17 cellular contexts compared by ENCODE assay signal in genomic region chr20:16624106-16624505, GRCh38.
"Had no signal": no experiment of that assay in that cellular context is flagged by ENCODE, and none has a peak within 500 bp of the region (broad histone marks: within the 10 kb centered on the region; RNA-seq: fewer than 3 reads in every experiment).

No MANE protein-coding gene starts in this region.

- H3K4me1 Mint-ChIP-seq: naive thymus-derived CD8-positive, alpha-beta T cell; stimulated activated naive B cell treated with anti-CD40 and anti-IgM and Interleukin-4, amounts not matched to agents 10 μg/mL and 1 μg/mL and 100 μg/mL, for 72 hours; stimulated activated naive CD8-positive, alpha-beta T cell treated with anti-CD3 and anti-CD28 coated beads, Interleukin-15, amount 100 ng/mL, for 72 hours had no signal

- H3K4me3 ChIP-seq: mucosa of descending colon, psoas muscle, sigmoid colon, skin epidermis, testis, tibial nerve had no signal

- H3K9me3 ChIP-seq: mucosa of descending colon, neutrophil, psoas muscle, sigmoid colon, testis, tibial nerve had no signal

- H3K4me3 Mint-ChIP-seq: dendritic cell treated with granulocyte-macrophage colony-stimulating factor and Interleukin-4, amounts not matched to agents 40 ng/mL and 50 ng/mL, for 4 days; effector memory CD8-positive, alpha-beta T cell; naive thymus-derived CD8-positive, alpha-beta T cell; stimulated activated naive B cell treated with anti-CD40 and anti-IgM and Interleukin-4, amounts not matched to agents 10 μg/mL and 1 μg/mL and 100 μg/mL, for 72 hours; stimulated activated naive CD8-positive, alpha-beta T cell treated with anti-CD3 and anti-CD28 coated beads, Interleukin-15, amount 100 ng/mL, for 72 hours had no signal

- H3K9me3 Mint-ChIP-seq: dendritic cell treated with granulocyte-macrophage colony-stimulating factor and Interleukin-4, amounts not matched to agents 40 ng/mL and 50 ng/mL, for 4 days; effector memory CD8-positive, alpha-beta T cell had no signal

- H3K4me1 ChIP-seq: foreskin keratinocyte, psoas muscle, sigmoid colon, testis, tibial nerve had no signal

- FAIRE-seq: colon had no signal

- ATAC-seq: effector memory CD8-positive, alpha-beta T cell; foreskin keratinocyte; mucosa of descending colon; naive thymus-derived CD8-positive, alpha-beta T cell; psoas muscle; stimulated activated naive B cell treated with anti-CD40 and anti-IgM and Interleukin-4, amounts not matched to agents 10 μg/mL and 1 μg/mL and 100 μg/mL, for 72 hours; stimulated activated naive CD8-positive, alpha-beta T cell treated with anti-CD3 and anti-CD28 coated beads, Interleukin-15, amount 100 ng/mL, for 72 hours had no signal

- H3K27ac Mint-ChIP-seq: dendritic cell treated with granulocyte-macrophage colony-stimulating factor and Interleukin-4, amounts not matched to agents 40 ng/mL and 50 ng/mL, for 4 days; effector memory CD8-positive, alpha-beta T cell; naive thymus-derived CD8-positive, alpha-beta T cell; stimulated activated naive B cell treated with anti-CD40 and anti-IgM and Interleukin-4, amounts not matched to agents 10 μg/mL and 1 μg/mL and 100 μg/mL, for 72 hours; stimulated activated naive CD8-positive, alpha-beta T cell treated with anti-CD3 and anti-CD28 coated beads, Interleukin-15, amount 100 ng/mL, for 72 hours had no signal

- H3K27me3 ChIP-seq: foreskin keratinocyte, neutrophil, sigmoid colon, testis, tibial nerve had no signal

- H3K27ac ChIP-seq: foreskin keratinocyte, neutrophil, psoas muscle, sigmoid colon, skin epidermis, testis, tibial nerve had no signal

- DNase-seq: effector memory CD8-positive, alpha-beta T cell; foreskin keratinocyte; mucosa of descending colon; naive thymus-derived CD8-positive, alpha-beta T cell; psoas muscle; retina; sigmoid colon; stimulated activated CD4-positive, alpha-beta T cell treated with anti-CD3 and anti-CD28 coated beads, Interleukin-2, amount 100 ng/mL, for 24 hours; stimulated activated CD4-positive, alpha-beta T cell treated with anti-CD3 and anti-CD28 coated beads, Interleukin-4, amount 100 ng/mL, for 4 hours; stimulated activated naive B cell treated with anti-CD40 and anti-IgM and Interleukin-4, amounts not matched to agents 10 μg/mL and 1 μg/mL and 100 μg/mL, for 72 hours; stimulated activated naive CD8-positive, alpha-beta T cell treated with anti-CD3 and anti-CD28 coated beads, Interleukin-15, amount 100 ng/mL, for 72 hours; testis had no signal

- H3K36me3 Mint-ChIP-seq: naive thymus-derived CD8-positive, alpha-beta T cell; stimulated activated naive B cell treated with anti-CD40 and anti-IgM and Interleukin-4, amounts not matched to agents 10 μg/mL and 1 μg/mL and 100 μg/mL, for 72 hours had no signal

- H3K27me3 Mint-ChIP-seq: effector memory CD8-positive, alpha-beta T cell; stimulated activated naive CD8-positive, alpha-beta T cell treated with anti-CD3 and anti-CD28 coated beads, Interleukin-15, amount 100 ng/mL, for 72 hours had no signal

- H3K36me3 ChIP-seq: neutrophil, sigmoid colon, tibial nerve had no signal
